In genomic region chr16:49850558-49851467, GRCh38 we compare ENCODE assay signal across 18 cellular contexts. TPM values are rescaled to one million over a fixed set of nuclear protein-coding genes. Genes with fewer than 3 reads are reported as not detected.
"Had no signal": no experiment of that assay in that cellular context is flagged by ENCODE, and none has a peak within 500 bp of the region (broad histone marks: within the 10 kb centered on the region; RNA-seq: fewer than 3 reads in every experiment).

No MANE protein-coding gene starts in this region.

- H3K9me3 Mint-ChIP-seq: activated naive CD4-positive, alpha-beta T cell treated with anti-CD3 and anti-CD28 coated beads, Interleukin-2, amount 50 U/mL, for 24 hours had no signal

- H3K36me3 ChIP-seq: esophagus squamous epithelium, neutrophil, stomach, thoracic aorta, vagina had no signal

- H3K27ac ChIP-seq: dorsolateral prefrontal cortex, esophagus squamous epithelium, neutrophil, skin epidermis, thoracic aorta, vagina had no signal

- H3K27ac Mint-ChIP-seq: activated naive CD4-positive, alpha-beta T cell treated with anti-CD3 and anti-CD28 coated beads, Interleukin-2, amount 50 U/mL, for 24 hours had no signal

- H3K4me3 ChIP-seq: esophagus squamous epithelium, skin epidermis, stomach, thoracic aorta, vagina had no signal

- H3K27me3 ChIP-seq: vagina had no signal

- H3K4me3 Mint-ChIP-seq: activated naive CD4-positive, alpha-beta T cell treated with anti-CD3 and anti-CD28 coated beads, Interleukin-2, amount 50 U/mL, for 24 hours had no signal

- H3K36me3 Mint-ChIP-seq: activated naive CD4-positive, alpha-beta T cell treated with anti-CD3 and anti-CD28 coated beads, Interleukin-2, amount 50 U/mL, for 24 hours had no signal

- DNase-seq: activated CD4-positive, alpha-beta T cell treated with anti-CD3 and anti-CD28 coated beads, Interleukin-2, amount 50 U/mL, for 1 hour; activated CD4-positive, CD25-positive, alpha-beta regulatory T cell; activated effector memory CD4-positive, alpha-beta T cell treated with Interleukin-2 at 50 U/mL for 16 hours; amniotic stem cell; dorsolateral prefrontal cortex; esophagus squamous epithelium; foreskin fibroblast; head of caudate nucleus; left ventricle myocardium superior; mesendoderm; stomach had no signal

- ATAC-seq: left ventricle myocardium superior had no signal

- H3K9me3 ChIP-seq: esophagus squamous epithelium, neutrophil, stomach, thoracic aorta, vagina had no signal

- FAIRE-seq: keratinocyte had no signal

RNA-seq across cellular contexts. Expression of gene ZNF423, which starts 5.1 kb away (rescaled TPM):
- total RNA-seq: activated CD8-positive, alpha-beta memory T cell treated with anti-CD3 and anti-CD28 coated beads for 36 hours had no signal
